Comparison of ENCODE assay signal across 15 cellular contexts in the genomic region with DNA sequence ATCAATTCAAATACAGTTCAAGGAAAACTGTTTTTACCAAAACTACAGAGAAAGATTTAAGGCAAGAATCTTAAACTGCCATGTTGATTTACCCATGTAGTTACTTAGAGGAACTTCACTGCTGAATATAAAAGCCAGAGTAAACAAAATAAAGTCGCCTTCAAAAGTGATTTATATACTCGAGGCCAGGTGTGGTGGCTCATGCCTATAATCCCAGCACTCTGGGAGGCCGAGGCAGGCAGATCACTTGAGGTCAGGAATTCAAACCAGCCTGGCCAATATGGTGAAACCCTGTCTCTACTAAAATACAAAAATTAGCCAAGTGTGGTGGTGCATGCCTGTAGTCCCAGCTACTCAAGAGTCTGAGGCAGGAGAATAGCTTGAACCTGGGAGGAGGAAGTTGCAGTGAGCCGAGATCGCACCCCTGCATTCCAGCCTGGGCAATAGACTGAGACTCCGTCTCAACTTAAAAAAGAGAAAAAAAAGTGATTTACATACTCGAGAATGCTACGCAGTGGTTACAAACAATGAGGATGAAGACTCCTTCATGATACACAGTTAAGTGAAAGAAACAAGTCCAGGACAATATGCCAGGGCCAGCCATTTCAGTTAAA. TPM values are rescaled to one million over a fixed set of nuclear protein-coding genes. Genes with fewer than 3 reads are reported as not detected.
DNase-seq lines count a peak whose midpoint lies in the region; ATAC-seq and TF ChIP-seq lines count a peak whose summit lies in the region.
"Had no signal": no experiment of that assay in that cellular context is flagged by ENCODE, and none has a peak within 500 bp of the region (broad histone marks: within the 10 kb centered on the region; RNA-seq: fewer than 3 reads in every experiment).

No MANE protein-coding gene starts in this region.

- H3K9me3 Mint-ChIP-seq in progenitor cell of endocrine pancreas (ENCODE audit: low read depth) = no peaks in the 10 kb centered on the region
- H3K9me3 Mint-ChIP-seq: GM23338, HFFc6 had no signal

- H3K4me1 Mint-ChIP-seq in progenitor cell of endocrine pancreas (ENCODE audit: low read depth) = peaks cover 8% of the 10 kb centered on the region
- H3K4me1 Mint-ChIP-seq: CD4-positive, CD25-positive, alpha-beta regulatory T cell had no signal

- H3K27ac ChIP-seq in HEK293 (ENCODE audit: extremely low read depth, low read depth, low read length) = no peak overlapping the region
- no peak overlapping the region for H3K27ac ChIP-seq in esophagus muscularis mucosa (replicated peaks in 1 of 4)
- H3K27ac ChIP-seq: BLaER1 treated with 17β-estradiol and CSF1 and Interleukin-3, amounts not matched to agents 10 nM and 100 nM; HL-60 had no signal

- H3K9me3 ChIP-seq in HEK293 (ENCODE audit: control insufficient read depth, insufficient read depth, low read depth, low read length) (no peaks in the 10 kb centered on the region), esophagus muscularis mucosa (no peaks in the 10 kb centered on the region)
- H3K9me3 ChIP-seq: BLaER1 treated with 17β-estradiol and CSF1 and Interleukin-3, amounts not matched to agents 10 nM and 100 nM had no signal

- POLR2A ChIA-PET in HEK293 (lab: Yijun Ruan, JAX) = no interaction called here

- H3K4me3 ChIP-seq in HEK293 (ENCODE audit: low read depth, low read length) (no peak overlapping the region), LNCaP clone FGC (ENCODE audit: low read depth, low read length) (no peak overlapping the region), esophagus muscularis mucosa (no peak overlapping the region)
- H3K4me3 ChIP-seq: BLaER1 treated with 17β-estradiol and CSF1 and Interleukin-3, amounts not matched to agents 10 nM and 100 nM; GM23338 had no signal

- no peak overlapping the region for H3K4me3 Mint-ChIP-seq in progenitor cell of endocrine pancreas (ENCODE audit: low read depth)
- H3K4me3 Mint-ChIP-seq: CD4-positive, CD25-positive, alpha-beta regulatory T cell; GM23338; HFFc6 had no signal

- CTCF ChIA-PET in HEK293 (lab: Yijun Ruan, JAX) = interaction anchor here (0.7 to 2.3 kb wide), 2 partner anchors 10 to 13 kb away, joined by 3 to 12 read pairs; no protein-coding TSS in a partner anchor

- H3K36me3 ChIP-seq in HEK293 (ENCODE audit: control insufficient read depth in 2 of 2, insufficient read depth in 1 of 2, low read length in 2 of 2) (no peaks in the 10 kb centered on the region), esophagus muscularis mucosa (no peaks in the 10 kb centered on the region)
- H3K36me3 ChIP-seq: BLaER1 treated with 17β-estradiol and CSF1 and Interleukin-3, amounts not matched to agents 10 nM and 100 nM had no signal

- no peak for TF ChIP-seq EP300 in esophagus muscularis mucosa (IDR thresholded peaks at IDR 0.05)

- TF ChIP-seq POLR2A in esophagus muscularis mucosa (IDR thresholded peaks at IDR 0.05; ENCODE audit: low read depth) = no peak

- 89% methylated on average over 8 of the region's 8 CpGs for WGBS in esophagus muscularis mucosa

- ATAC-seq in left colon = peak; percentile 71
- ATAC-seq in GM21423 (IDR thresholded peaks at IDR 0.05; ENCODE audit: unreplicated experiment) = no peak
- ATAC-seq: GM23338 had no signal

- no peaks in the 10 kb centered on the region for H3K36me3 Mint-ChIP-seq in progenitor cell of endocrine pancreas (ENCODE audit: insufficient read depth)
- H3K36me3 Mint-ChIP-seq: CD4-positive, CD25-positive, alpha-beta regulatory T cell had no signal

- DNase-seq in LNCaP clone FGC (ENCODE audit: low read depth) = peak; percentile 49
- DNase-seq in left colon = no peak
- peak; percentile 64 for DNase-seq in renal cortical epithelial cell (ENCODE audit: low read depth)
- no peak for DNase-seq in esophagus muscularis mucosa (ENCODE audit: extremely low spot score)
- no peak for DNase-seq in progenitor cell of endocrine pancreas (ENCODE audit: low spot score, unreplicated experiment)
- DNase-seq: ACHN; CD4-positive, CD25-positive, alpha-beta regulatory T cell; DMS53; H7; HFFc6 had no signal

- no peak overlapping the region for H3K27ac Mint-ChIP-seq in progenitor cell of endocrine pancreas
- H3K27ac Mint-ChIP-seq: CD4-positive, CD25-positive, alpha-beta regulatory T cell; GM23338; HFFc6 had no signal

- H3K27me3 Mint-ChIP-seq in progenitor cell of endocrine pancreas = peaks cover 9% of the 10 kb centered on the region

- intact Hi-C loops in left colon (cut with DNase I, micrococcal nuclease) = no loop called here
- intact Hi-C loops in esophagus muscularis mucosa (cut with DNase I) = no loop called here

- H3K4me1 ChIP-seq in HEK293 (ENCODE audit: control insufficient read depth, insufficient read depth, low read length) (no peaks in the 10 kb centered on the region), esophagus muscularis mucosa (no peaks in the 10 kb centered on the region)
- H3K4me1 ChIP-seq: BLaER1 treated with 17β-estradiol and CSF1 and Interleukin-3, amounts not matched to agents 10 nM and 100 nM had no signal

- peaks cover 0 to 30% (median 0%) of the 10 kb centered on the region in 4 donors for H3K27me3 ChIP-seq in esophagus muscularis mucosa
- H3K27me3 ChIP-seq: BLaER1 treated with 17β-estradiol and CSF1 and Interleukin-3, amounts not matched to agents 10 nM and 100 nM had no signal

- no peak for TF ChIP-seq CTCF in HEK293 (tag by site-specific recombination; IDR thresholded peaks at IDR 0.05)
- TF ChIP-seq CTCF in LNCaP clone FGC (IDR thresholded peaks at IDR 0.05; ENCODE audit: control insufficient read depth, extremely low read depth, insufficient read depth) = no peak
- no peak for TF ChIP-seq CTCF in esophagus muscularis mucosa (IDR thresholded peaks at IDR 0.05)
- TF ChIP-seq CTCF in progenitor cell of endocrine pancreas (IDR thresholded peaks at IDR 0.05; ENCODE audit: unreplicated experiment) = no peak

TF ChIP-seq in HEK293, 187 proteins besides CTCF, POLR2A, EP300 and RAD21:
- TF ChIP-seq GLIS1 (tag by site-specific recombination; IDR thresholded peaks at IDR 0.05) (peak; percentile 72), KLF9 (tag by site-specific recombination; IDR thresholded peaks at IDR 0.05; ENCODE audit: low read depth) (no peak), FEZF1 (tag by site-specific recombination; IDR thresholded peaks at IDR 0.05) (peak; percentile 9; the same call in 1 of the 2 replicates)

RNA-seq across cellular contexts. Expression of a gene that starts 54.1 kb away (rescaled TPM):
- total RNA-seq in left colon (10 to 100 TPM; 17.8 to 19.2 TPM), renal cortical epithelial cell (29.4 and 46.4 TPM in 2 replicates), esophagus muscularis mucosa (10 to 100 TPM; 11.2 to 18.7 (median 14.2) TPM), progenitor cell of endocrine pancreas (28.0 and 28.4 TPM in 2 replicates)

Comparison
In these comparisons a context has a peak if more than half of its experiments do, and no peak if none do; other contexts are left out.
1. DNase-seq: peak in LNCaP clone FGC (single experiment) and renal cortical epithelial cell (single experiment); none in left colon (0 of 2), esophagus muscularis mucosa (single experiment) and progenitor cell of endocrine pancreas (single experiment).